18 cellular contexts compared by ENCODE assay signal in the genomic region with DNA sequence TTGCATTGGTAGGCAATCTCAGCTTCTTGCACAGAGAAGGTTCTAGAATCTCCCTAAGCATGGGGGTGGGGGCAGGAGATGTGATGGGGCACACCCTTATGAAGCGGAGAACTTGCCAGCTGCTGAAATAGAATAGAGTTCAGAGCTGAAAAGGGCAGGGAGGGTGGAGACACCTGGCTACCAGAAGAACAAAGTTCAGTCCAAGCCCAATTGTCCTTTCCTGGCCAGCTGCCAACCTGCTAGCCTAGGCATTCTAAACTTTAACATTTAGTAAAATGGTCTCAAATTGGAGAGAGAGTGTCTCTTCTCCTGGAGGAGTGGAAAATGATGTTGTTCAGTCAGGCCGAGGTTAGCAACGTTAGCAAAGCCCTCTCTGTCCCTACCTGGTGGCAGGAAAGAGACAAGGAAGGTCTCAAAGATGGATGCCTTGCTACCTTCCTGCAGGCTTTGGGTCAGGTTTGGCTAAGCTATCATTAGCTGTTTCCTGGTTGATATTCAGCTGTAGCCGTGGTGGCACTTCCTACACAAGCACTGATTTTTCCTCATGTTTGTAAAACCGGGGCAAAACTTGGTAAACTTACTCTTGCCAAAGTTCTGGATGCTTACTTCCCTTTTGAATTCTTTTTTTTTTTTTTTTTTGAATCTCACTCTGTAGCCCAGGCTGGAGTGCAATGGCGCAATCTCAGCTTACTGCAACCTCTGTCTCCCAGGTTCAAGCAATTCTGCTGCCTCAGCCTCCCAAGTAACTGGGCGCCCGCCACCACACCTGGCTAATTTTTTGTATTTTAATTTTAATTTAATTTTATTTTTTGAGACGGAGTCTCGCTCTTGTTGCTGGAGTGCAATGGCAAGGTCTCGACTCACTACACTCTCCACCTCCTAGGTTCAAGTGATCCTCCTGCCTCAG. TPM values are rescaled to one million over a fixed set of nuclear protein-coding genes. Genes with fewer than 3 reads are reported as not detected.
DNase-seq lines count a peak whose midpoint lies in the region; ATAC-seq and TF ChIP-seq lines count a peak whose summit lies in the region.
"Had no signal": no experiment of that assay in that cellular context is flagged by ENCODE, and none has a peak within 500 bp of the region (broad histone marks: within the 10 kb centered on the region; RNA-seq: fewer than 3 reads in every experiment).

No MANE protein-coding gene starts in this region.

- no peak overlapping the region for H3K4me3 Mint-ChIP-seq in GM23338
- no peak overlapping the region for H3K4me3 Mint-ChIP-seq in activated T-helper 2 cell treated with anti-CD3 and anti-CD28 coated beads, Interferon-gamma antibody, Interleukin-2, Interleukin-4, amounts not matched to agents 10 μg/mL and 5 μg/mL and 100 μg/mL, durations not matched to agents 14 hours and 24 hours and 36 hours (ENCODE audit: low read depth)
- H3K4me3 Mint-ChIP-seq: memory B cell; stimulated activated naive CD8-positive, alpha-beta T cell treated with anti-CD3 and anti-CD28 coated beads, Interleukin-15, Interleukin-2, amounts not matched to agents 100 ng/mL and 50 ng/mL, for 24 hours had no signal

- H3K27ac ChIP-seq in GM23338 (ENCODE audit: low read depth) (no peak overlapping the region), right lobe of liver (peak overlapping the region in 2 of 3 donors; percentile 64 to 74)
- H3K27ac ChIP-seq: ascending aorta, dorsolateral prefrontal cortex had no signal

- H3K4me1 Mint-ChIP-seq in GM23338 = no peaks in the 10 kb centered on the region
- no peaks in the 10 kb centered on the region for H3K4me1 Mint-ChIP-seq in activated T-helper 2 cell treated with anti-CD3 and anti-CD28 coated beads, Interferon-gamma antibody, Interleukin-2, Interleukin-4, amounts not matched to agents 10 μg/mL and 5 μg/mL and 100 μg/mL, durations not matched to agents 14 hours and 24 hours and 36 hours (ENCODE audit: low read depth)
- H3K4me1 Mint-ChIP-seq: memory B cell had no signal

- peaks cover 8% of the 10 kb centered on the region for H3K9me3 Mint-ChIP-seq in GM23338
- no peaks in the 10 kb centered on the region for H3K9me3 Mint-ChIP-seq in activated T-helper 2 cell treated with anti-CD3 and anti-CD28 coated beads, Interferon-gamma antibody, Interleukin-2, Interleukin-4, amounts not matched to agents 10 μg/mL and 5 μg/mL and 100 μg/mL, durations not matched to agents 14 hours and 24 hours and 36 hours
- H3K9me3 Mint-ChIP-seq: memory B cell; stimulated activated naive CD8-positive, alpha-beta T cell treated with anti-CD3 and anti-CD28 coated beads, Interleukin-15, Interleukin-2, amounts not matched to agents 100 ng/mL and 50 ng/mL, for 24 hours had no signal

- no peak overlapping the region for H3K27ac Mint-ChIP-seq in GM23338
- no peak overlapping the region for H3K27ac Mint-ChIP-seq in activated T-helper 2 cell treated with anti-CD3 and anti-CD28 coated beads, Interferon-gamma antibody, Interleukin-2, Interleukin-4, amounts not matched to agents 10 μg/mL and 5 μg/mL and 100 μg/mL, durations not matched to agents 14 hours and 24 hours and 36 hours
- H3K27ac Mint-ChIP-seq: memory B cell; stimulated activated naive CD8-positive, alpha-beta T cell treated with anti-CD3 and anti-CD28 coated beads, Interleukin-15, Interleukin-2, amounts not matched to agents 100 ng/mL and 50 ng/mL, for 24 hours had no signal

- H2AFZ ChIP-seq in GM23338 = peak overlapping the region; percentile 47

- peak; percentile 7 for DNase-seq in NCI-H510A treated with DMSO at 0.1 percent for 48 hours (lab: John Stamatoyannopoulos, UW)
- DNase-seq in NCI-H510A (lab: John Stamatoyannopoulos, UW) = no peak
- peak; percentile 4 for DNase-seq in GM23338 (ENCODE audit: low spot score)
- peak; percentile 61 for DNase-seq in SW480 (ENCODE audit: low spot score)
- DNase-seq in right lobe of liver = peak; percentile 58 to 69 (median 67)
- DNase-seq in stimulated activated CD4-positive, alpha-beta T cell treated with anti-CD3 and anti-CD28 coated beads, Interleukin-12 subunit alpha, Interleukin-12 subunit beta, amount 100 ng/mL, for 4 hours = no peak
- DNase-seq in activated T-helper 2 cell treated with anti-CD3 and anti-CD28 coated beads, Interferon-gamma antibody, Interleukin-2, Interleukin-4, amounts not matched to agents 10 μg/mL and 5 μg/mL and 100 μg/mL, durations not matched to agents 14 hours and 24 hours and 36 hours (ENCODE audit: low spot score) = no peak
- DNase-seq in glomerular visceral epithelial cell (ENCODE audit: extremely low spot score) = no peak
- DNase-seq: activated CD8-positive, alpha-beta memory T cell treated with anti-CD3 and anti-CD28 coated beads for 24 hours; activated gamma-delta T cell; dorsolateral prefrontal cortex; NCI-H1694 treated with DMSO at 0.1 percent for 48 hours had no signal

- no peak for TF ChIP-seq POLR2A in right lobe of liver (IDR thresholded peaks at IDR 0.05)

- H3K4me1 ChIP-seq in GM23338 (ENCODE audit: insufficient read depth) = no peaks in the 10 kb centered on the region
- H3K4me1 ChIP-seq in right lobe of liver = no peaks in the 10 kb centered on the region
- H3K4me1 ChIP-seq: ascending aorta, Caco-2 had no signal

- TF ChIP-seq CTCF in GM23338 (conservative IDR thresholded peaks at IDR 0.05; ENCODE audit: low read depth in 2 of 2) (no peak), right lobe of liver (IDR thresholded peaks at IDR 0.05) (peak in 2 of 4 donors; percentile 10 to 18)

- ATAC-seq in GM23338 (no peak), right lobe of liver (peak; percentile 92 to 94 (median 92))

- H3K36me3 ChIP-seq in GM23338 (ENCODE audit: insufficient read depth) (no peaks in the 10 kb centered on the region), right lobe of liver (no peaks in the 10 kb centered on the region)
- H3K36me3 ChIP-seq: ascending aorta had no signal

- H3K9me2 ChIP-seq in GM23338 (ENCODE audit: insufficient read depth) = no peaks in the 10 kb centered on the region

- H3F3A ChIP-seq in GM23338 (replicated peaks; ENCODE audit: low read depth) = no peaks in the 10 kb centered on the region

- H3K27me3 Mint-ChIP-seq in GM23338 (ENCODE audit: insufficient read depth, low read depth, poor library complexity) = no peaks in the 10 kb centered on the region
- no peaks in the 10 kb centered on the region for H3K27me3 Mint-ChIP-seq in activated T-helper 2 cell treated with anti-CD3 and anti-CD28 coated beads, Interferon-gamma antibody, Interleukin-2, Interleukin-4, amounts not matched to agents 10 μg/mL and 5 μg/mL and 100 μg/mL, durations not matched to agents 14 hours and 24 hours and 36 hours (ENCODE audit: low read depth)
- H3K27me3 Mint-ChIP-seq: memory B cell; stimulated activated naive CD8-positive, alpha-beta T cell treated with anti-CD3 and anti-CD28 coated beads, Interleukin-15, Interleukin-2, amounts not matched to agents 100 ng/mL and 50 ng/mL, for 24 hours had no signal

- no peaks in the 10 kb centered on the region for H3K27me3 ChIP-seq in GM23338 (ENCODE audit: insufficient read depth)
- no peaks in the 10 kb centered on the region for H3K27me3 ChIP-seq in right lobe of liver
- H3K27me3 ChIP-seq: ascending aorta had no signal

- intact Hi-C loops in right lobe of liver (cut with DNase I) = no loop called here
- intact Hi-C loops in activated T-helper 2 cell treated with anti-CD3 and anti-CD28 coated beads, Interferon-gamma antibody, Interleukin-2, Interleukin-4, amounts not matched to agents 10 μg/mL and 5 μg/mL and 100 μg/mL, durations not matched to agents 14 hours and 24 hours and 36 hours (cut with micrococcal nuclease) = no loop called here

- H3K4me3 ChIP-seq in GM23338 = no peak overlapping the region
- no peak overlapping the region for H3K4me3 ChIP-seq in right lobe of liver
- H3K4me3 ChIP-seq: ascending aorta, dorsolateral prefrontal cortex had no signal

- H3K4me2 ChIP-seq in GM23338 = no peak overlapping the region

- H3K79me2 ChIP-seq in GM23338 (replicated peaks; ENCODE audit: insufficient read depth) = no peaks in the 10 kb centered on the region

- H3K9me3 ChIP-seq in right lobe of liver = no peaks in the 10 kb centered on the region
- H3K9me3 ChIP-seq: ascending aorta, Caco-2 had no signal

- H3K36me3 Mint-ChIP-seq in GM23338 (ENCODE audit: low read depth) = peaks cover 5% of the 10 kb centered on the region; the same call in 2 of the 3 replicates
- H3K36me3 Mint-ChIP-seq in activated T-helper 2 cell treated with anti-CD3 and anti-CD28 coated beads, Interferon-gamma antibody, Interleukin-2, Interleukin-4, amounts not matched to agents 10 μg/mL and 5 μg/mL and 100 μg/mL, durations not matched to agents 14 hours and 24 hours and 36 hours (ENCODE audit: low read depth) = no peaks in the 10 kb centered on the region
- H3K36me3 Mint-ChIP-seq: memory B cell had no signal

- WGBS in right lobe of liver (ENCODE audit: insufficient coverage, low coverage, low lambda C conversion rate, missing lambda C conversion rate) = 56% methylated on average over 11 of the region's 11 CpGs

- no peaks in the 10 kb centered on the region for H4K20me1 ChIP-seq in GM23338 (replicated peaks; ENCODE audit: insufficient read depth)

RNA-seq across cellular contexts. Expression of a gene that starts 34.6 kb away (rescaled TPM):
- 0.21 TPM in 1 of 2 replicates, not detected in the other for total RNA-seq in GM23338 (2014; rRNA removed; shearing (Covaris generic))
- polyA plus RNA-seq in GM23338 (2016; fragmentation: Nextera tagmentation; extraction: Ambion mirVana) = 0.34 TPM in 1 of 2 replicates, not detected in the other
- not detected for total RNA-seq in right lobe of liver
- total RNA-seq in activated T-helper 2 cell treated with anti-CD3 and anti-CD28 coated beads, Interferon-gamma antibody, Interleukin-2, Interleukin-4, amounts not matched to agents 10 μg/mL and 5 μg/mL and 100 μg/mL, durations not matched to agents 14 hours and 24 hours and 36 hours = not detected in 2 replicates
- total RNA-seq: ascending aorta, Caco-2, SK-MEL-5, skeletal muscle tissue had no signal

Comparison
In these comparisons a context has a peak if more than half of its experiments do, and no peak if none do; other contexts are left out.
1. DNase-seq: peak in NCI-H510A treated with DMSO at 0.1 percent for 48 hours (single experiment), GM23338 (single experiment), SW480 (single experiment) and right lobe of liver (3 of 3); none in NCI-H510A (single experiment), stimulated activated CD4-positive, alpha-beta T cell treated with anti-CD3 and anti-CD28 coated beads, Interleukin-12 subunit alpha, Interleukin-12 subunit beta, amount 100 ng/mL, for 4 hours (single experiment), activated T-helper 2 cell treated with anti-CD3 and anti-CD28 coated beads, Interferon-gamma antibody, Interleukin-2, Interleukin-4, amounts not matched to agents 10 μg/mL and 5 μg/mL and 100 μg/mL, durations not matched to agents 14 hours and 24 hours and 36 hours (single experiment) and glomerular visceral epithelial cell (single experiment).